In the genomic region with DNA sequence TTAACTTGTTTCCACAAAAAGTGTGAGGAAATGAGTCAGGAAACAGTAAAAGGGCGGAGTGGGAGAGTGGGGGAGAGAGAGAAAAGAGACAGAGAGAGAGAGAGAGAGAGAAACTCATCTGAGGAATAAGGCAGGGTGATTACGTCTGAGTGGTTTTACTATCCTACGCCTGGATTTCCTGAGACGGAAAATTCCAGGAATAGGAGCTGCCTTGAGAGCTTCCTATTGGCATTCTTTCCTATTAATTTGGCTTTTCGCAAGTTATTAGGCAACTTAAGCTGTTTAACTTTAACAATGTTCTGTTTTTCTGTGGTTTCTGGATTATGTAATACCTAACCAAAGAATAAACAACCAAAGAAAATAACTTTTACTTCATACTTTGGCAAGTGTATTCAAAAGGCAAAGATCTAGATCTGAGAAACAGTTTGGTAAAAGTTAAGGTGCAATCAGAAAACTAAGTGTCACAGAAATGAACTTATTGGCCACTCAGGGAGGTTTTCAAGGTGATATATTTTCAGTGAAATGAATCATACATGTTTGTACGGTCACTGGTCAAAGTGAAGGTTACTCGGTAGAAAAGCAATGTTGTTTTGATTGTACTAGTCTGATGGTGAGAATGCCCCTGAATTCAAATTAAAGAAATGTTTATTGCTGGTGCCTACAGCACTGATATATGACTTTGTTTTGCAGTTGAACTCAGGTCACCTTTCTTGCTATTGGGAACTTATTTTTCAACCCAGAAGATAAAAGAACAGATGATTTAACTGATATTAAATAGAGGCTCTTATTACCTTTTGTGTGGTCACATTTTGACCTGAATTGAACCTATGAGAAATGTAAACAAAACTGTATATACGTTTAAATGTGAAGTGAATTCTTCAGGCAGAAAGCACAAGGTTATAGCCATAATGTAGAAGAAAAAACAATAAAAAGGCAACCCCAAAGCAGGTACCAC, we compare ENCODE assay signal across 2 cellular contexts.
TF ChIP-seq lines count a peak whose summit lies in the region.

No MANE protein-coding gene starts in this region.

TF ChIP-seq in GM23338, 12 proteins besides CTCF, POLR2A, EP300 and RAD21 (continues in another document):
- TF ChIP-seq, protein P1, sequence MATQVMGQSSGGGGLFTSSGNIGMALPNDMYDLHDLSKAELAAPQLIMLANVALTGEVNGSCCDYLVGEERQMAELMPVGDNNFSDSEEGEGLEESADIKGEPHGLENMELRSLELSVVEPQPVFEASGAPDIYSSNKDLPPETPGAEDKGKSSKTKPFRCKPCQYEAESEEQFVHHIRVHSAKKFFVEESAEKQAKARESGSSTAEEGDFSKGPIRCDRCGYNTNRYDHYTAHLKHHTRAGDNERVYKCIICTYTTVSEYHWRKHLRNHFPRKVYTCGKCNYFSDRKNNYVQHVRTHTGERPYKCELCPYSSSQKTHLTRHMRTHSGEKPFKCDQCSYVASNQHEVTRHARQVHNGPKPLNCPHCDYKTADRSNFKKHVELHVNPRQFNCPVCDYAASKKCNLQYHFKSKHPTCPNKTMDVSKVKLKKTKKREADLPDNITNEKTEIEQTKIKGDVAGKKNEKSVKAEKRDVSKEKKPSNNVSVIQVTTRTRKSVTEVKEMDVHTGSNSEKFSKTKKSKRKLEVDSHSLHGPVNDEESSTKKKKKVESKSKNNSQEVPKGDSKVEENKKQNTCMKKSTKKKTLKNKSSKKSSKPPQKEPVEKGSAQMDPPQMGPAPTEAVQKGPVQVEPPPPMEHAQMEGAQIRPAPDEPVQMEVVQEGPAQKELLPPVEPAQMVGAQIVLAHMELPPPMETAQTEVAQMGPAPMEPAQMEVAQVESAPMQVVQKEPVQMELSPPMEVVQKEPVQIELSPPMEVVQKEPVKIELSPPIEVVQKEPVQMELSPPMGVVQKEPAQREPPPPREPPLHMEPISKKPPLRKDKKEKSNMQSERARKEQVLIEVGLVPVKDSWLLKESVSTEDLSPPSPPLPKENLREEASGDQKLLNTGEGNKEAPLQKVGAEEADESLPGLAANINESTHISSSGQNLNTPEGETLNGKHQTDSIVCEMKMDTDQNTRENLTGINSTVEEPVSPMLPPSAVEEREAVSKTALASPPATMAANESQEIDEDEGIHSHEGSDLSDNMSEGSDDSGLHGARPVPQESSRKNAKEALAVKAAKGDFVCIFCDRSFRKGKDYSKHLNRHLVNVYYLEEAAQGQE (IDR thresholded peaks at IDR 0.05; ENCODE audit: unreplicated experiment) = no peak
- TF ChIP-seq, protein P2, sequence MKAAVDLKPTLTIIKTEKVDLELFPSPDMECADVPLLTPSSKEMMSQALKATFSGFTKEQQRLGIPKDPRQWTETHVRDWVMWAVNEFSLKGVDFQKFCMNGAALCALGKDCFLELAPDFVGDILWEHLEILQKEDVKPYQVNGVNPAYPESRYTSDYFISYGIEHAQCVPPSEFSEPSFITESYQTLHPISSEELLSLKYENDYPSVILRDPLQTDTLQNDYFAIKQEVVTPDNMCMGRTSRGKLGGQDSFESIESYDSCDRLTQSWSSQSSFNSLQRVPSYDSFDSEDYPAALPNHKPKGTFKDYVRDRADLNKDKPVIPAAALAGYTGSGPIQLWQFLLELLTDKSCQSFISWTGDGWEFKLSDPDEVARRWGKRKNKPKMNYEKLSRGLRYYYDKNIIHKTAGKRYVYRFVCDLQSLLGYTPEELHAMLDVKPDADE (IDR thresholded peaks at IDR 0.05) = no peak
- no peak for TF ChIP-seq STAT1 (IDR thresholded peaks at IDR 0.05; ENCODE audit: unreplicated experiment)
- TF ChIP-seq CREB1 (CRISPR knock-in tag; IDR thresholded peaks at IDR 0.05; ENCODE audit: low read depth) = no peak
- no peak for TF ChIP-seq ZNF114 (CRISPR knock-in tag; IDR thresholded peaks at IDR 0.05)
- TF ChIP-seq ZNF331 (CRISPR knock-in tag; IDR thresholded peaks at IDR 0.05; ENCODE audit: low read depth) = no peak
- TF ChIP-seq POLR2AphosphoS5 (IDR thresholded peaks at IDR 0.05; ENCODE audit: low read depth) = no peak
- no peak for TF ChIP-seq EZH2phosphoT487 (IDR thresholded peaks at IDR 0.05; ENCODE audit: unreplicated experiment)

TF ChIP-seq in liver, 16 proteins besides CTCF, POLR2A, EP300 and RAD21 (continued from another document):
- TF ChIP-seq, protein P1 (IDR thresholded peaks at IDR 0.05) = no peak
- TF ChIP-seq NR2F2 (IDR thresholded peaks at IDR 0.05) = peak; percentile 18
- peak; percentile 35 to 70 for TF ChIP-seq RXRA (IDR thresholded peaks at IDR 0.05)
- peak; percentile 54 for TF ChIP-seq FOXA2 (IDR thresholded peaks at IDR 0.05)
- TF ChIP-seq, protein P3, sequence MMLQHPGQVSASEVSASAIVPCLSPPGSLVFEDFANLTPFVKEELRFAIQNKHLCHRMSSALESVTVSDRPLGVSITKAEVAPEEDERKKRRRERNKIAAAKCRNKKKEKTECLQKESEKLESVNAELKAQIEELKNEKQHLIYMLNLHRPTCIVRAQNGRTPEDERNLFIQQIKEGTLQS (IDR thresholded peaks at IDR 0.05) = peak; percentile 42
- TF ChIP-seq TAF1 (conservative IDR thresholded peaks at IDR 0.05) = no peak
- TF ChIP-seq FOXA1 (IDR thresholded peaks at IDR 0.05) = no peak
- peak; percentile 35 to 70 for TF ChIP-seq JUND (IDR thresholded peaks at IDR 0.05)
